ENCODE assay signal across 9 cellular contexts in the genomic region with DNA sequence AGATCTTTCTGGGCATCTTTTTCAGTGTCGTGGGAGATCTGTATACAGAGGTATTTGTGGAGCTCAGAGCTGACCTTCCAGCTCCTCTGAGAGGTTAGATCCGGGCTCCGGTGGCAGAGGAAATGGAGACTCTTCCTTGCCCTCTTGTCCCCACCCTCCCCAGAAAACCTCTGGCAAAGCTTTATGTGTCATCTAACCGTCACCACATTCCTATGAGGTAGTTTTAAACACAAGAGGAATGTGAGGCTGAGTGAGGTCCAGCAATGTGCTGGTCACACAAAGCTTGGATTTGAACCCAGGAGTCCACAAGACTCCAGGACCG. TPM values are rescaled to one million over a fixed set of nuclear protein-coding genes. Genes with fewer than 3 reads are reported as not detected.
DNase-seq lines count a peak whose midpoint lies in the region; ATAC-seq, FAIRE-seq and TF ChIP-seq lines count a peak whose summit lies in the region.
"Had no signal": no experiment of that assay in that cellular context is flagged by ENCODE, and none has a peak within 500 bp of the region (broad histone marks: within the 10 kb centered on the region; RNA-seq: fewer than 3 reads in every experiment).

No MANE protein-coding gene starts in this region.

- H3K27me3 ChIP-seq in hepatocyte = no peaks in the 10 kb centered on the region

- H4K20me1 ChIP-seq in hepatocyte (ENCODE audit: insufficient read depth, poor library complexity, severe bottlenecking) = no peaks in the 10 kb centered on the region

- no peaks in the 10 kb centered on the region for H3K9me3 ChIP-seq in hepatocyte (ENCODE audit: low read depth)

- no peak for ATAC-seq in activated CD8-positive, alpha-beta T cell treated with anti-CD3 and anti-CD28 coated beads, Interleukin-2, amount 10 ng/mL, durations not matched to agents 7 days and 5 days
- ATAC-seq in stimulated activated naive CD8-positive, alpha-beta T cell treated with anti-CD3 and anti-CD28 coated beads, Interleukin-15, amount 100 ng/mL, for 72 hours = no peak
- no peak for ATAC-seq in HG03280 (IDR thresholded peaks at IDR 0.05; ENCODE audit: unreplicated experiment)

- POLR2A ChIA-PET in activated CD8-positive, alpha-beta T cell treated with anti-CD3 and anti-CD28 coated beads, Interleukin-2, amount 10 ng/mL, durations not matched to agents 7 days and 5 days (lab: Charles Lee) = interaction anchor here (1.1 kb wide), 1 partner anchor 45 kb away, joined by 3 read pairs; no protein-coding TSS in a partner anchor

- no peaks in the 10 kb centered on the region for H3K9me3 Mint-ChIP-seq in activated CD8-positive, alpha-beta T cell treated with anti-CD3 and anti-CD28 coated beads, Interleukin-2, amount 10 ng/mL, durations not matched to agents 7 days and 5 days (ENCODE audit: insufficient read depth)
- H3K9me3 Mint-ChIP-seq in stimulated activated naive CD8-positive, alpha-beta T cell treated with anti-CD3 and anti-CD28 coated beads, Interleukin-15, amount 100 ng/mL, for 72 hours = no peaks in the 10 kb centered on the region

- TF ChIP-seq CTCF in hepatocyte (IDR thresholded peaks at IDR 0.05; ENCODE audit: poor library complexity) = no peak

- no peak overlapping the region for H3K27ac Mint-ChIP-seq in activated CD8-positive, alpha-beta T cell treated with anti-CD3 and anti-CD28 coated beads, Interleukin-2, amount 10 ng/mL, durations not matched to agents 7 days and 5 days
- H3K27ac Mint-ChIP-seq in stimulated activated naive CD8-positive, alpha-beta T cell treated with anti-CD3 and anti-CD28 coated beads, Interleukin-15, amount 100 ng/mL, for 72 hours = no peak overlapping the region

- no peak for FAIRE-seq in GM12891 (lab: Jason Lieb, UNC)

- H3K4me2 ChIP-seq in hepatocyte = peak overlapping the region; percentile 84

- no peaks in the 10 kb centered on the region for H3K9me2 ChIP-seq in hepatocyte (replicated peaks; ENCODE audit: insufficient read depth)

- DNase-seq in DMS53 (lab: John Stamatoyannopoulos, UW) (peak; percentile 35), DMS53 treated with DMSO at 0.1 percent for 48 hours (lab: John Stamatoyannopoulos, UW; ENCODE audit: unreplicated experiment) (no peak), hepatocyte (ENCODE audit: low spot score) (peak; percentile 17), GM12891 (ENCODE audit: insufficient read length, low spot score) (no peak), hippocampal formation (lab: John Stamatoyannopoulos, UW) (no peak)
- no peak for DNase-seq in activated CD8-positive, alpha-beta T cell treated with anti-CD3 and anti-CD28 coated beads, Interleukin-2, amount 10 ng/mL, durations not matched to agents 7 days and 5 days
- no peak for DNase-seq in stimulated activated naive CD8-positive, alpha-beta T cell treated with anti-CD3 and anti-CD28 coated beads, Interleukin-15, amount 100 ng/mL, for 72 hours

- no peaks in the 10 kb centered on the region for H3K79me2 ChIP-seq in hepatocyte

- 83% methylated on average over 5 of the region's 5 CpGs for WGBS in hepatocyte (ENCODE audit: low lambda C conversion rate, missing lambda C conversion rate)

- TF ChIP-seq POLR2A in GM12891 (IDR thresholded peaks at IDR 0.05; ENCODE audit: low read depth, low read length) = no peak

- H3K27ac ChIP-seq in hepatocyte = no peak overlapping the region
- H3K27ac ChIP-seq: 22Rv1 had no signal

- H3K4me1 ChIP-seq in hepatocyte (ENCODE audit: insufficient read depth) = peaks cover 14% of the 10 kb centered on the region

- peaks cover 7% of the 10 kb centered on the region for H3K27me3 Mint-ChIP-seq in activated CD8-positive, alpha-beta T cell treated with anti-CD3 and anti-CD28 coated beads, Interleukin-2, amount 10 ng/mL, durations not matched to agents 7 days and 5 days (ENCODE audit: low read depth)
- peaks cover 12% of the 10 kb centered on the region for H3K27me3 Mint-ChIP-seq in stimulated activated naive CD8-positive, alpha-beta T cell treated with anti-CD3 and anti-CD28 coated beads, Interleukin-15, amount 100 ng/mL, for 72 hours

- H3K4me3 ChIP-seq in hepatocyte = no peak overlapping the region

- H3K4me3 Mint-ChIP-seq in activated CD8-positive, alpha-beta T cell treated with anti-CD3 and anti-CD28 coated beads, Interleukin-2, amount 10 ng/mL, durations not matched to agents 7 days and 5 days = peak overlapping the region; percentile 70
- H3K4me3 Mint-ChIP-seq in stimulated activated naive CD8-positive, alpha-beta T cell treated with anti-CD3 and anti-CD28 coated beads, Interleukin-15, amount 100 ng/mL, for 72 hours = peak overlapping the region; percentile 31 to 82

- no peaks in the 10 kb centered on the region for H3K36me3 ChIP-seq in hepatocyte (replicated peaks; ENCODE audit: insufficient read depth, low read depth)

- no peaks in the 10 kb centered on the region for H3K36me3 Mint-ChIP-seq in activated CD8-positive, alpha-beta T cell treated with anti-CD3 and anti-CD28 coated beads, Interleukin-2, amount 10 ng/mL, durations not matched to agents 7 days and 5 days (ENCODE audit: low read depth)

- H3K4me1 Mint-ChIP-seq in activated CD8-positive, alpha-beta T cell treated with anti-CD3 and anti-CD28 coated beads, Interleukin-2, amount 10 ng/mL, durations not matched to agents 7 days and 5 days (ENCODE audit: low read depth) = peaks cover 46% of the 10 kb centered on the region
- peaks cover 39% of the 10 kb centered on the region for H3K4me1 Mint-ChIP-seq in stimulated activated naive CD8-positive, alpha-beta T cell treated with anti-CD3 and anti-CD28 coated beads, Interleukin-15, amount 100 ng/mL, for 72 hours

- no peak overlapping the region for H2AFZ ChIP-seq in hepatocyte

- CTCF ChIA-PET in activated CD8-positive, alpha-beta T cell treated with anti-CD3 and anti-CD28 coated beads, Interleukin-2, amount 10 ng/mL, durations not matched to agents 7 days and 5 days (lab: Charles Lee) = interaction anchor here (0.6 to 3.0 kb wide), 19 partner anchors 8 to 128 kb away, joined by 3 to 18 read pairs (median 6); partner anchors contain the start of genes NUDT17, PDZK1, POLR3C and RNF115

TF ChIP-seq in GM12891, 5 proteins besides CTCF, POLR2A, EP300 and RAD21:
- TF ChIP-seq TAF1 (IDR thresholded peaks at IDR 0.05; ENCODE audit: low read depth, low read length) = no peak
- TF ChIP-seq PAX5 (IDR thresholded peaks at IDR 0.05; ENCODE audit: insufficient read depth, low read length, severe bottlenecking) = no peak
- no peak for TF ChIP-seq POU2F2 (IDR thresholded peaks at IDR 0.05; ENCODE audit: low read depth, low read length)
- TF ChIP-seq POLR2AphosphoS5 (IDR thresholded peaks at IDR 0.05; ENCODE audit: low read depth, low read length) = no peak
- TF ChIP-seq SPI1 (IDR thresholded peaks at IDR 0.05; ENCODE audit: low read depth, low read length) = no peak

RNA-seq across cellular contexts. Expression of gene CD160, which starts 1.2 kb away (rescaled TPM):
- 1 to 10 TPM; 2.4 to 3.1 TPM for total RNA-seq in activated CD8-positive, alpha-beta T cell treated with anti-CD3 and anti-CD28 coated beads, Interleukin-2, amount 10 ng/mL, durations not matched to agents 7 days and 5 days
- not detected in 2 replicates for total RNA-seq in hepatocyte
- not detected in 2 replicates for polyA plus RNA-seq in hepatocyte
- 0.09 TPM for polyA plus RNA-seq in GM12891 (2012; ENCODE audit: low read depth, missing spikeins)

RNA-seq across cellular contexts. Expression of gene PDZK1, which starts 13.3 kb away (rescaled TPM):
- total RNA-seq in activated CD8-positive, alpha-beta T cell treated with anti-CD3 and anti-CD28 coated beads, Interleukin-2, amount 10 ng/mL, durations not matched to agents 7 days and 5 days = under 1 TPM; 0.34 to 0.78 TPM
- 44.9 and 50.5 TPM in 2 replicates for total RNA-seq in hepatocyte
- polyA plus RNA-seq in hepatocyte = 30.4 and 44.1 TPM in 2 replicates
- polyA plus RNA-seq in GM12891 (2012; ENCODE audit: low read depth, missing spikeins) = 0.64 TPM

Comparison
In these comparisons a context has a peak if more than half of its experiments do, and no peak if none do; other contexts are left out.
1. DNase-seq: peak in DMS53 (single experiment) and hepatocyte (single experiment); none in DMS53 treated with DMSO at 0.1 percent for 48 hours (single experiment), activated CD8-positive, alpha-beta T cell treated with anti-CD3 and anti-CD28 coated beads, Interleukin-2, amount 10 ng/mL, durations not matched to agents 7 days and 5 days (single experiment), stimulated activated naive CD8-positive, alpha-beta T cell treated with anti-CD3 and anti-CD28 coated beads, Interleukin-15, amount 100 ng/mL, for 72 hours (0 of 2), GM12891 (single experiment) and hippocampal formation (0 of 2).
2. RNA of gene PDZK1, which starts 13.3 kb away (total RNA-seq): 44.9 to 50.5 TPM in hepatocyte; 0.34 to 0.78 TPM in activated CD8-positive, alpha-beta T cell treated with anti-CD3 and anti-CD28 coated beads, Interleukin-2, amount 10 ng/mL, durations not matched to agents 7 days and 5 days; every median in the first group is over 10 times any median in the second.